9 cellular contexts compared by ENCODE assay signal in genomic region chr12:30795410-30795659, GRCh38. TPM values are rescaled to one million over a fixed set of nuclear protein-coding genes. Genes with fewer than 3 reads are reported as not detected.
DNase-seq lines count a peak whose midpoint lies in the region; ATAC-seq, FAIRE-seq and TF ChIP-seq lines count a peak whose summit lies in the region.
"Had no signal": no experiment of that assay in that cellular context is flagged by ENCODE, and none has a peak within 500 bp of the region (broad histone marks: within the 10 kb centered on the region; RNA-seq: fewer than 3 reads in every experiment).

No MANE protein-coding gene starts in this region.

- peak overlapping the region; percentile 75 for H3K4me3 Mint-ChIP-seq in dendritic cell treated with granulocyte-macrophage colony-stimulating factor and Interleukin-4, amounts not matched to agents 40 ng/mL and 50 ng/mL, for 4 days
- peak overlapping the region in 6 of 10 donors; percentile 61 to 84 (median 74) for H3K4me3 Mint-ChIP-seq in naive thymus-derived CD4-positive, alpha-beta T cell

- H3K27ac ChIP-seq in naive thymus-derived CD4-positive, alpha-beta T cell (ENCODE audit: low read depth, low read length), result no peak overlapping the region
- H3K27ac ChIP-seq in small intestine (ENCODE audit: low read depth in 1 of 2, low read length in 1 of 2), result no peak overlapping the region

- H3K36me3 Mint-ChIP-seq in dendritic cell treated with granulocyte-macrophage colony-stimulating factor and Interleukin-4, amounts not matched to agents 40 ng/mL and 50 ng/mL, for 4 days (ENCODE audit: low read depth), result no peaks in the 10 kb centered on the region
- H3K36me3 Mint-ChIP-seq in naive thymus-derived CD4-positive, alpha-beta T cell, result no peaks in the 10 kb centered on the region

- TF ChIP-seq CTCF in AG09309 (IDR thresholded peaks at IDR 0.05; ENCODE audit: control insufficient read depth, insufficient read depth, low read depth, low read length, missing control alignments), result no peak

- FAIRE-seq in small intestine (lab: Jason Lieb, UNC), result no peak
- FAIRE-seq: colon had no signal

- H3K27me3 Mint-ChIP-seq in dendritic cell treated with granulocyte-macrophage colony-stimulating factor and Interleukin-4, amounts not matched to agents 40 ng/mL and 50 ng/mL, for 4 days, result peaks cover 65% of the 10 kb centered on the region
- peaks cover 36 to 65% (median 48%) of the 10 kb centered on the region in 5 donors for H3K27me3 Mint-ChIP-seq in naive thymus-derived CD4-positive, alpha-beta T cell

- no peaks in the 10 kb centered on the region for H3K4me1 ChIP-seq in naive thymus-derived CD4-positive, alpha-beta T cell (ENCODE audit: control insufficient read depth in 2 of 2, insufficient read depth in 2 of 2, low read length in 2 of 2)
- no peaks in the 10 kb centered on the region for H3K4me1 ChIP-seq in small intestine (ENCODE audit: control insufficient read depth in 2 of 2, insufficient read depth in 1 of 2, low read depth in 1 of 2, low read length in 1 of 2)

- no peaks in the 10 kb centered on the region for H3K9me3 ChIP-seq in naive thymus-derived CD4-positive, alpha-beta T cell (ENCODE audit: control insufficient read depth in 2 of 3, low read length in 3 of 3)
- H3K9me3 ChIP-seq in small intestine (ENCODE audit: control insufficient read depth, low read depth), result no peaks in the 10 kb centered on the region

- H3K4me1 Mint-ChIP-seq in dendritic cell treated with granulocyte-macrophage colony-stimulating factor and Interleukin-4, amounts not matched to agents 40 ng/mL and 50 ng/mL, for 4 days (ENCODE audit: low read depth), result peaks cover 25% of the 10 kb centered on the region
- peaks cover 10 to 20% (median 15%) of the 10 kb centered on the region in 7 donors for H3K4me1 Mint-ChIP-seq in naive thymus-derived CD4-positive, alpha-beta T cell

- no peak for TF ChIP-seq RAD21 in Ishikawa (IDR thresholded peaks at IDR 0.05; ENCODE audit: low read depth)

- no peak for DNase-seq in AG09309 (ENCODE audit: low read depth)
- DNase-seq in naive thymus-derived CD4-positive, alpha-beta T cell, result no peak
- no peak for DNase-seq in LoVo (ENCODE audit: low spot score)
- no peak for DNase-seq in small intestine
- no peak for DNase-seq in NCI-H748 (lab: John Stamatoyannopoulos, UW; ENCODE audit: unreplicated experiment)
- no peak for DNase-seq in NCI-H2081 (lab: John Stamatoyannopoulos, UW)

- H3K9me3 Mint-ChIP-seq in dendritic cell treated with granulocyte-macrophage colony-stimulating factor and Interleukin-4, amounts not matched to agents 40 ng/mL and 50 ng/mL, for 4 days, result no peaks in the 10 kb centered on the region
- H3K9me3 Mint-ChIP-seq in naive thymus-derived CD4-positive, alpha-beta T cell, result peaks cover 0 to 2% (median 0%) of the 10 kb centered on the region in 11 donors

- H3K27ac Mint-ChIP-seq in dendritic cell treated with granulocyte-macrophage colony-stimulating factor and Interleukin-4, amounts not matched to agents 40 ng/mL and 50 ng/mL, for 4 days, result peak overlapping the region; percentile 66
- H3K27ac Mint-ChIP-seq in naive thymus-derived CD4-positive, alpha-beta T cell, result no peak overlapping the region

- TF ChIP-seq EP300 in Ishikawa (IDR thresholded peaks at IDR 0.05; ENCODE audit: borderline replicate concordance), result no peak

- H3K36me3 ChIP-seq in naive thymus-derived CD4-positive, alpha-beta T cell (ENCODE audit: control insufficient read depth in 2 of 3, insufficient read depth in 3 of 3, low read length in 3 of 3), result no peaks in the 10 kb centered on the region
- H3K36me3 ChIP-seq in small intestine (ENCODE audit: control insufficient read depth in 2 of 2, insufficient read depth in 2 of 2, low read length in 2 of 2), result no peaks in the 10 kb centered on the region

- H3K27me3 ChIP-seq in naive thymus-derived CD4-positive, alpha-beta T cell (ENCODE audit: control insufficient read depth in 2 of 2, insufficient read depth in 2 of 2, low read length in 2 of 2), result peaks cover 0 to 3% of the 10 kb centered on the region in 2 donors
- H3K27me3 ChIP-seq in small intestine (ENCODE audit: control insufficient read depth in 2 of 2, insufficient read depth in 2 of 2, low read length in 2 of 2), result peaks cover 1 to 2% of the 10 kb centered on the region in 2 donors

- CTCF ChIA-PET in naive thymus-derived CD4-positive, alpha-beta T cell (lab: Charles Lee), result no interaction called here

- H3K4me3 ChIP-seq in AG09309 (ENCODE audit: control insufficient read depth, low read depth, low read length) (peak overlapping the region; percentile 78), small intestine (ENCODE audit: low read depth in 1 of 2, low read length in 2 of 2) (peak overlapping the region in 1 of 2 donors; percentile 32)
- H3K4me3 ChIP-seq in naive thymus-derived CD4-positive, alpha-beta T cell (ENCODE audit: low read length), result peak overlapping the region; percentile 47

- 7 to 25% (median 17%) methylated on average over 14 of the region's 14 CpGs for WGBS in small intestine, 3 donors

- intact Hi-C loops in dendritic cell treated with granulocyte-macrophage colony-stimulating factor and Interleukin-4, amounts not matched to agents 40 ng/mL and 50 ng/mL, for 4 days (cut with micrococcal nuclease), result no loop called here
- intact Hi-C loops in naive thymus-derived CD4-positive, alpha-beta T cell (cut with micrococcal nuclease), result no loop called here

- POLR2A ChIA-PET in naive thymus-derived CD4-positive, alpha-beta T cell (lab: Charles Lee), result no interaction called here

- no peak for ATAC-seq in naive thymus-derived CD4-positive, alpha-beta T cell

TF ChIP-seq in Ishikawa, 13 proteins besides CTCF, POLR2A, EP300 and RAD21:
- peak; percentile 98 for TF ChIP-seq ZBTB7A (IDR thresholded peaks at IDR 0.05; ENCODE audit: low read depth)
- no peak for TF ChIP-seq YY1 (IDR thresholded peaks at IDR 0.05; ENCODE audit: low read depth)
- peak; percentile 89 for TF ChIP-seq MAX (IDR thresholded peaks at IDR 0.05)
- TF ChIP-seq FOXM1 (IDR thresholded peaks at IDR 0.05; ENCODE audit: borderline replicate concordance, low read depth), result no peak

RNA-seq across cellular contexts. Expression of gene CAPRIN2, which starts 40.6 kb away (rescaled TPM):
- 10 to 100 TPM; 13.7 to 50.1 (median 28.9) TPM for total RNA-seq in naive thymus-derived CD4-positive, alpha-beta T cell
- 1 to 10 TPM; 6.5 to 7.1 TPM for polyA plus RNA-seq in naive thymus-derived CD4-positive, alpha-beta T cell
- polyA plus RNA-seq in small intestine, result 1 to 10 TPM; 6.0 to 9.8 (median 7.8) TPM
